8 cellular contexts compared by ENCODE assay signal in the genomic region with DNA sequence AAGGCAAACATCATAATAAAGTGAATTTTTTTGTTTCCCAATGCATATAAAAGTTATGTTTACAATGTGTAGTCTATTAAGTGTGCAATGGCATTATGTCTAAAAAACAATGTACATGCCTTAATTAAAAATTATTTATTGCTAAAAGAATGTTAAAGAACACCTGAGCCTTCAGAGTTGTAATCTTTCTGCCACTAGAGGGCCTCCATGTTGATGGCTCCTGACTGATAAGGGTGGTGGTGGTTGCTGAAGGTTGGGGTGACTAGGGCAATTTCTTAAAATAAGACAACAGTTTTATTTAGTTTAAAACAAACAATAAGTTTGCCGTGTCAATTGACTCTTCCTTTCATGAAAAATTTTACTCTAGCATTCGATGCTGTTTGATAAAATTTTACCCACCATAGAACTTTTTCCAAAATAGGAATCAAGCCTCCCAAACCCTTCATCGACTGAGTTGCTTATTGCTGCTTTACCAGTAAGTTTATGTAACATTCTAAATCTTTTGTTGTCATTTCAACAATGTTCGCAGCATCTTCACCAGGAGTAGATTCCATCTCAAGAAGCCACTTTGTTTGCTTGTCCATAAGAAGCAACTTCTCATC. TPM values are rescaled to one million over a fixed set of nuclear protein-coding genes. Genes with fewer than 3 reads are reported as not detected.
A peak's percentile ranks its signal among the peaks of the same experiment; 100 is the strongest.
DNase-seq lines count a peak whose midpoint lies in the region; ATAC-seq, FAIRE-seq and TF ChIP-seq lines count a peak whose summit lies in the region.

No MANE protein-coding gene starts in this region.

- H3K9me3 Mint-ChIP-seq in activated T-cell treated with anti-CD3 and anti-CD28 coated beads, Interleukin-2, amount 50 U/mL, for 24 hours = peaks cover 2% of the 10 kb centered on the region

- TF ChIP-seq POLR2A in prostate gland (IDR thresholded peaks at IDR 0.05) = no peak

- no peak overlapping the region for H3K4me2 ChIP-seq in OCI-LY3 (ENCODE audit: low read length)

- peaks cover 71% of the 10 kb centered on the region for H4K20me1 ChIP-seq in OCI-LY3 (ENCODE audit: insufficient read depth, low read length)

- intact Hi-C loops in prostate gland (cut with DNase I) = no loop called here

- no peak overlapping the region for H3K9ac ChIP-seq in OCI-LY3 (ENCODE audit: low read length)

- H3K36me3 Mint-ChIP-seq in activated T-cell treated with anti-CD3 and anti-CD28 coated beads, Interleukin-2, amount 50 U/mL, for 24 hours (ENCODE audit: low read depth) = peaks cover 2% of the 10 kb centered on the region

- peaks cover 65% of the 10 kb centered on the region for H3K4me1 Mint-ChIP-seq in activated T-cell treated with anti-CD3 and anti-CD28 coated beads, Interleukin-2, amount 50 U/mL, for 24 hours (ENCODE audit: low read depth)

- TF ChIP-seq CTCF in OCI-LY3 (IDR thresholded peaks at IDR 0.05; ENCODE audit: low read depth, low read length) = peak; percentile 62
- TF ChIP-seq CTCF in prostate gland (IDR thresholded peaks at IDR 0.05) = peak in 3 of 4 experiments; percentile 17 to 48 (median 19)

- no peaks in the 10 kb centered on the region for H3K36me3 ChIP-seq in OCI-LY3 (replicated peaks; ENCODE audit: low read depth, low read length)
- no peaks in the 10 kb centered on the region for H3K36me3 ChIP-seq in prostate gland

- H3K27me3 Mint-ChIP-seq in activated T-cell treated with anti-CD3 and anti-CD28 coated beads, Interleukin-2, amount 50 U/mL, for 24 hours = no peaks in the 10 kb centered on the region

- DNase-seq in activated T-cell treated with anti-CD3 and anti-CD28 coated beads for 48 hours (ENCODE audit: low read depth) (peak; percentile 13), dermis microvascular lymphatic vessel endothelial cell (ENCODE audit: low read depth in 2 of 2) (peak; percentile 6 to 51), prostate gland (ENCODE audit: low spot score) (no peak), NCI-H526 treated with DMSO at 0.1 percent for 48 hours (lab: John Stamatoyannopoulos, UW) (no peak), frontal cortex (ENCODE audit: low spot score in 2 of 2) (no peak)
- no peak for DNase-seq in activated T-cell treated with anti-CD3 and anti-CD28 coated beads, Interleukin-2, amount 50 U/mL, for 24 hours

- no peak for ATAC-seq in GM18873 (IDR thresholded peaks at IDR 0.05; ENCODE audit: low FRiP score, unreplicated experiment)

- H3K4me3 ChIP-seq in OCI-LY3 (ENCODE audit: low read length) (no peak overlapping the region), prostate gland (no peak overlapping the region)

- 71% methylated on average over 4 of the region's 4 CpGs for WGBS in prostate gland

- H3K4me1 ChIP-seq in OCI-LY3 (ENCODE audit: low read length) (no peaks in the 10 kb centered on the region), prostate gland (replicated peaks) (no peaks in the 10 kb centered on the region)

- no peaks in the 10 kb centered on the region for H3K9me3 ChIP-seq in OCI-LY3 (ENCODE audit: insufficient read depth, low read length)
- H3K9me3 ChIP-seq in prostate gland = no peaks in the 10 kb centered on the region

- H3K27me3 ChIP-seq in OCI-LY3 (ENCODE audit: low read depth, low read length) (no peaks in the 10 kb centered on the region), prostate gland (replicated peaks; ENCODE audit: insufficient read depth) (no peaks in the 10 kb centered on the region)

- no peak overlapping the region for H2AFZ ChIP-seq in OCI-LY3 (ENCODE audit: low read depth, low read length)

- H3K27ac Mint-ChIP-seq in activated T-cell treated with anti-CD3 and anti-CD28 coated beads, Interleukin-2, amount 50 U/mL, for 24 hours = no peak overlapping the region

- no peak for FAIRE-seq in frontal cortex (lab: Jason Lieb, UNC)

- H3K27ac ChIP-seq in OCI-LY3 (ENCODE audit: low read length) (no peak overlapping the region), prostate gland (no peak overlapping the region)

- no peak overlapping the region for H3K4me3 Mint-ChIP-seq in activated T-cell treated with anti-CD3 and anti-CD28 coated beads, Interleukin-2, amount 50 U/mL, for 24 hours

- H3K79me2 ChIP-seq in OCI-LY3 (ENCODE audit: low read length) = peaks cover 71% of the 10 kb centered on the region

RNA-seq across cellular contexts. Expression of a gene that starts 32.3 kb away (rescaled TPM):
- total RNA-seq in dermis microvascular lymphatic vessel endothelial cell = 13.2 and 19.1 TPM in 2 replicates
- total RNA-seq in prostate gland = 10 to 100 TPM; 61.6 to 63.8 TPM
- 37.9 TPM for total RNA-seq in frontal cortex

Comparison
In these comparisons a context has a peak if more than half of its experiments do, and no peak if none do; other contexts are left out.
1. DNase-seq: peak in activated T-cell treated with anti-CD3 and anti-CD28 coated beads for 48 hours (single experiment) and dermis microvascular lymphatic vessel endothelial cell (2 of 2); none in activated T-cell treated with anti-CD3 and anti-CD28 coated beads, Interleukin-2, amount 50 U/mL, for 24 hours (single experiment), prostate gland (single experiment), NCI-H526 treated with DMSO at 0.1 percent for 48 hours (single experiment) and frontal cortex (0 of 2).